In genomic region chr20:23588434-23589403, GRCh38 we compare ENCODE assay signal across 26 cellular contexts. TPM values are rescaled to one million over a fixed set of nuclear protein-coding genes. Genes with fewer than 3 reads are reported as not detected.
DNase-seq lines count a peak whose midpoint lies in the region; ATAC-seq and TF ChIP-seq lines count a peak whose summit lies in the region.
"Had no signal": no experiment of that assay in that cellular context is flagged by ENCODE, and none has a peak within 500 bp of the region (broad histone marks: within the 10 kb centered on the region; RNA-seq: fewer than 3 reads in every experiment).

No MANE protein-coding gene starts in this region.

- intact Hi-C loops in mammary epithelial cell (cut with micrococcal nuclease) (no loop called here), MCF 10A (cut with micrococcal nuclease) (no loop called here)
- intact Hi-C loops in naive thymus-derived CD4-positive, alpha-beta T cell (cut with micrococcal nuclease): no loop called here

- no peaks in the 10 kb centered on the region for H4K20me1 ChIP-seq in mammary epithelial cell (ENCODE audit: insufficient read depth, low read length)

- H3K27me3 Mint-ChIP-seq in MCF 10A (ENCODE audit: insufficient read depth, unreplicated experiment): no peaks in the 10 kb centered on the region
- H3K27me3 Mint-ChIP-seq in naive thymus-derived CD4-positive, alpha-beta T cell: peaks cover 7 to 43% (median 14%) of the 10 kb centered on the region in 5 donors

- H3K4me3 Mint-ChIP-seq in MCF 10A (ENCODE audit: unreplicated experiment): no peak overlapping the region
- H3K4me3 Mint-ChIP-seq in naive thymus-derived CD4-positive, alpha-beta T cell: peak overlapping the region in 1 of 10 donors; percentile 82
- H3K4me3 Mint-ChIP-seq: activated CD8-positive, alpha-beta T cell treated with anti-CD3 and anti-CD28 coated beads for 36 hours; activated T-cell treated with anti-CD3 and anti-CD28 coated beads, Interleukin-2, amount 50 U/mL, for 4 hours had no signal

- H3K9me3 ChIP-seq in mammary epithelial cell (replicated peaks; ENCODE audit: insufficient read depth, low read length): no peaks in the 10 kb centered on the region
- H3K9me3 ChIP-seq in naive thymus-derived CD4-positive, alpha-beta T cell (ENCODE audit: control insufficient read depth in 2 of 3, low read length in 3 of 3): no peaks in the 10 kb centered on the region
- H3K9me3 ChIP-seq: left lung, tibial nerve had no signal

- POLR2A ChIA-PET in MCF 10A (lab: Yijun Ruan, JAX): no interaction called here
- POLR2A ChIA-PET in naive thymus-derived CD4-positive, alpha-beta T cell (lab: Charles Lee): no interaction called here

- no peaks in the 10 kb centered on the region for H3K36me3 Mint-ChIP-seq in MCF 10A (ENCODE audit: insufficient read depth, unreplicated experiment)
- no peaks in the 10 kb centered on the region for H3K36me3 Mint-ChIP-seq in naive thymus-derived CD4-positive, alpha-beta T cell
- H3K36me3 Mint-ChIP-seq: CD8-positive, alpha-beta memory T cell had no signal

- H3K27me3 ChIP-seq in mammary epithelial cell (ENCODE audit: insufficient read depth, low read length) (no peaks in the 10 kb centered on the region), foreskin keratinocyte (no peaks in the 10 kb centered on the region)
- no peaks in the 10 kb centered on the region for H3K27me3 ChIP-seq in naive thymus-derived CD4-positive, alpha-beta T cell (ENCODE audit: control insufficient read depth in 2 of 2, insufficient read depth in 2 of 2, low read length in 2 of 2)
- H3K27me3 ChIP-seq: tibial nerve had no signal

- H3K4me1 Mint-ChIP-seq in MCF 10A (ENCODE audit: insufficient read depth, unreplicated experiment): peaks cover 16% of the 10 kb centered on the region
- H3K4me1 Mint-ChIP-seq in naive thymus-derived CD4-positive, alpha-beta T cell: peaks cover 0 to 1% (median 0%) of the 10 kb centered on the region in 7 donors

- ATAC-seq in foreskin keratinocyte: peak; percentile 22
- no peak for ATAC-seq in naive thymus-derived CD4-positive, alpha-beta T cell
- no peak for ATAC-seq in GM21529 (IDR thresholded peaks at IDR 0.05; ENCODE audit: unreplicated experiment)
- ATAC-seq: activated CD8-positive, alpha-beta T cell treated with anti-CD3 and anti-CD28 coated beads for 36 hours; activated T-cell treated with anti-CD3 and anti-CD28 coated beads, Interleukin-2, amount 50 U/mL, for 4 hours; left lung; sciatic nerve had no signal

- H3K27ac ChIP-seq in mammary epithelial cell (ENCODE audit: insufficient read depth, low read depth, low read length) (no peak overlapping the region), foreskin keratinocyte (no peak overlapping the region)
- H3K27ac ChIP-seq in naive thymus-derived CD4-positive, alpha-beta T cell (ENCODE audit: low read depth, low read length): no peak overlapping the region
- H3K27ac ChIP-seq: left lung, tibial nerve had no signal

- H3K36me3 ChIP-seq in mammary epithelial cell (ENCODE audit: insufficient read depth, low read length): no peaks in the 10 kb centered on the region
- no peaks in the 10 kb centered on the region for H3K36me3 ChIP-seq in naive thymus-derived CD4-positive, alpha-beta T cell (ENCODE audit: control insufficient read depth in 2 of 3, insufficient read depth in 3 of 3, low read length in 3 of 3)
- H3K36me3 ChIP-seq: left lung, tibial nerve had no signal

- DNase-seq in mammary epithelial cell (no peak), MCF 10A (ENCODE audit: unreplicated experiment) (no peak), NCI-H748 (lab: John Stamatoyannopoulos, UW; ENCODE audit: unreplicated experiment) (peak; percentile 31), foreskin keratinocyte (peak in 1 of 2 donors; percentile 16), NCI-H510A treated with DMSO at 0.1 percent for 48 hours (lab: John Stamatoyannopoulos, UW) (no peak)
- DNase-seq in naive thymus-derived CD4-positive, alpha-beta T cell: no peak
- DNase-seq in NK-92 treated with Interleukin-12 subunit alpha and Interleukin-12 subunit beta, amount 100 ng/mL, for 24 hours (lab: John Stamatoyannopoulos, UW): no peak
- DNase-seq: activated CD8-positive, alpha-beta T cell treated with anti-CD3 and anti-CD28 coated beads for 36 hours; activated naive CD4-positive, alpha-beta T cell treated with anti-CD3 and anti-CD28 coated beads, Interleukin-2, amount 50 U/mL, for 16 hours; activated T-cell treated with anti-CD3 and anti-CD28 coated beads, Interleukin-2, amount 50 U/mL, for 4 hours; foreskin fibroblast; HCEC 1CT; left lung; NCI-H1436; NCI-H446; OCI-M1; SHP77 treated with DMSO at 0.1 percent for 48 hours; stimulated activated naive CD4-positive, alpha-beta T cell treated with Interleukin-2 at 50 U/mL for 16 hours; T-helper 1 cell had no signal

- no peak overlapping the region for H3K9ac ChIP-seq in mammary epithelial cell (ENCODE audit: insufficient read depth, low read length)

- no peaks in the 10 kb centered on the region for H3K9me3 Mint-ChIP-seq in MCF 10A (ENCODE audit: unreplicated experiment)
- H3K9me3 Mint-ChIP-seq in naive thymus-derived CD4-positive, alpha-beta T cell: peaks cover 0 to 2% (median 0%) of the 10 kb centered on the region in 11 donors
- H3K9me3 Mint-ChIP-seq: activated CD8-positive, alpha-beta T cell treated with anti-CD3 and anti-CD28 coated beads for 36 hours; activated T-cell treated with anti-CD3 and anti-CD28 coated beads, Interleukin-2, amount 50 U/mL, for 4 hours had no signal

- CTCF ChIA-PET in mammary epithelial cell (lab: Charles Lee; ENCODE audit: low non-redundant PET) (no interaction called here), MCF 10A (lab: Yijun Ruan, JAX) (interaction anchor here (0.6 to 8.2 kb wide), 2 partner anchors 147 to 858 kb away, joined by 3 to 56 read pairs; no protein-coding TSS in a partner anchor)
- CTCF ChIA-PET in naive thymus-derived CD4-positive, alpha-beta T cell (lab: Charles Lee): no interaction called here

- no peak overlapping the region for H3K27ac Mint-ChIP-seq in MCF 10A (ENCODE audit: low read depth, unreplicated experiment)
- peak overlapping the region in 2 of 9 donors; percentile 56 to 93 for H3K27ac Mint-ChIP-seq in naive thymus-derived CD4-positive, alpha-beta T cell
- H3K27ac Mint-ChIP-seq: activated CD8-positive, alpha-beta T cell treated with anti-CD3 and anti-CD28 coated beads for 36 hours had no signal

- H2AFZ ChIP-seq in mammary epithelial cell (ENCODE audit: low read depth, low read length): peak overlapping the region; percentile 58

- dilution Hi-C loops in mammary epithelial cell (cut with HindIII; ENCODE audit: low sequenced_read_pairs): no loop called here

- peaks cover 38% of the 10 kb centered on the region for H3K4me1 ChIP-seq in mammary epithelial cell (ENCODE audit: insufficient read depth, low read length)
- peaks cover 21% of the 10 kb centered on the region for H3K4me1 ChIP-seq in foreskin keratinocyte
- H3K4me1 ChIP-seq in naive thymus-derived CD4-positive, alpha-beta T cell (ENCODE audit: control insufficient read depth in 2 of 2, insufficient read depth in 2 of 2, low read length in 2 of 2): no peaks in the 10 kb centered on the region
- H3K4me1 ChIP-seq: left lung, tibial nerve had no signal

- TF ChIP-seq CTCF in mammary epithelial cell (conservative IDR thresholded peaks at IDR 0.05 in 1 of 2, IDR thresholded peaks at IDR 0.05 in 1 of 2; ENCODE audit: extremely low read depth in 1 of 2, insufficient read depth in 1 of 2, low read depth in 1 of 2, low read length in 2 of 2): no peak
- no peak for TF ChIP-seq CTCF in MCF 10A (IDR thresholded peaks at IDR 0.05; ENCODE audit: unreplicated experiment)
- no peak for TF ChIP-seq CTCF in foreskin keratinocyte (conservative IDR thresholded peaks at IDR 0.05)

- no peaks in the 10 kb centered on the region for H3K79me2 ChIP-seq in mammary epithelial cell (ENCODE audit: insufficient read depth, low read length)

- WGBS in mammary epithelial cell (ENCODE audit: low coverage, missing lambda C conversion rate): 100% methylated on average over 9 of the region's 10 CpGs

- H3K4me2 ChIP-seq in mammary epithelial cell (ENCODE audit: insufficient read depth, low read depth, low read length): no peak overlapping the region

- no peak overlapping the region for H3K4me3 ChIP-seq in mammary epithelial cell (replicated peaks in 1 of 3; ENCODE audit: insufficient read depth in 1 of 3, low read depth in 2 of 3, low read length in 3 of 3)
- no peak overlapping the region for H3K4me3 ChIP-seq in naive thymus-derived CD4-positive, alpha-beta T cell (ENCODE audit: low read length)
- H3K4me3 ChIP-seq: left lung, tibial nerve had no signal

- in situ Hi-C loops in mammary epithelial cell (cut with MboI; ENCODE audit: low sequenced_read_pairs in 2 of 2): no loop called here

- BruUV-seq in mammary epithelial cell (replicated peaks; lab: Mats Ljungman, UMichigan) (no TSS peak), MCF 10A (replicated peaks; lab: Mats Ljungman, UMichigan) (no TSS peak)

RNA-seq across cellular contexts. Expression of gene CST9, which starts 17.0 kb away (rescaled TPM):
- total RNA-seq in mammary epithelial cell (not detected), MCF 10A (2022) (not detected in 2 replicates), foreskin keratinocyte (not detected in 2 replicates)
- polyA plus RNA-seq in mammary epithelial cell (not detected), foreskin keratinocyte (not detected in 2 replicates)
- not detected for polyA minus RNA-seq in mammary epithelial cell
- total RNA-seq in naive thymus-derived CD4-positive, alpha-beta T cell: not detected
- not detected for polyA plus RNA-seq in naive thymus-derived CD4-positive, alpha-beta T cell
- total RNA-seq: activated CD8-positive, alpha-beta T cell treated with anti-CD3 and anti-CD28 coated beads for 36 hours; activated T-cell treated with anti-CD3 and anti-CD28 coated beads, Interleukin-2, amount 50 U/mL, for 4 hours; CD8-positive, alpha-beta memory T cell; left lung; mucosa of gallbladder; sciatic nerve had no signal
- polyA plus RNA-seq: AG04450; CD8-positive, alpha-beta memory T cell had no signal

RNA-seq across cellular contexts. Expression of gene CST9L, which starts 20.4 kb away (rescaled TPM):
- total RNA-seq in mammary epithelial cell (not detected), MCF 10A (2022) (not detected in 2 replicates), foreskin keratinocyte (not detected in 2 replicates)
- polyA plus RNA-seq in mammary epithelial cell (not detected), foreskin keratinocyte (not detected in 2 replicates)
- polyA minus RNA-seq in mammary epithelial cell: not detected
- total RNA-seq in naive thymus-derived CD4-positive, alpha-beta T cell: not detected
- not detected for polyA plus RNA-seq in naive thymus-derived CD4-positive, alpha-beta T cell
- total RNA-seq: activated CD8-positive, alpha-beta T cell treated with anti-CD3 and anti-CD28 coated beads for 36 hours; activated T-cell treated with anti-CD3 and anti-CD28 coated beads, Interleukin-2, amount 50 U/mL, for 4 hours; CD8-positive, alpha-beta memory T cell; left lung; mucosa of gallbladder; omental fat pad; sciatic nerve; tibial nerve had no signal
- polyA plus RNA-seq: AG04450; CD8-positive, alpha-beta memory T cell had no signal

RNA-seq across cellular contexts. Expression of gene CST3, which starts 49.0 kb away (rescaled TPM):
- total RNA-seq in mammary epithelial cell (100 to 1,000 TPM; 158 to 380 TPM), MCF 10A (2022) (303 and 315 TPM in 2 replicates), foreskin keratinocyte (203 and 226 TPM in 2 replicates)
- polyA plus RNA-seq in mammary epithelial cell (340 TPM), foreskin keratinocyte (356 and 360 TPM in 2 replicates)
- polyA minus RNA-seq in mammary epithelial cell: 272 TPM
- 100 to 1,000 TPM in 1 of 5 experiments, 10 to 100 TPM in 3, 1 to 10 TPM in 1; 1.7 to 520 (median 22.2) TPM for total RNA-seq in naive thymus-derived CD4-positive, alpha-beta T cell
- 1 to 10 TPM; 2.5 to 5.5 TPM for polyA plus RNA-seq in naive thymus-derived CD4-positive, alpha-beta T cell
